ENCODE assay signal across 9 cellular contexts in the genomic region with DNA sequence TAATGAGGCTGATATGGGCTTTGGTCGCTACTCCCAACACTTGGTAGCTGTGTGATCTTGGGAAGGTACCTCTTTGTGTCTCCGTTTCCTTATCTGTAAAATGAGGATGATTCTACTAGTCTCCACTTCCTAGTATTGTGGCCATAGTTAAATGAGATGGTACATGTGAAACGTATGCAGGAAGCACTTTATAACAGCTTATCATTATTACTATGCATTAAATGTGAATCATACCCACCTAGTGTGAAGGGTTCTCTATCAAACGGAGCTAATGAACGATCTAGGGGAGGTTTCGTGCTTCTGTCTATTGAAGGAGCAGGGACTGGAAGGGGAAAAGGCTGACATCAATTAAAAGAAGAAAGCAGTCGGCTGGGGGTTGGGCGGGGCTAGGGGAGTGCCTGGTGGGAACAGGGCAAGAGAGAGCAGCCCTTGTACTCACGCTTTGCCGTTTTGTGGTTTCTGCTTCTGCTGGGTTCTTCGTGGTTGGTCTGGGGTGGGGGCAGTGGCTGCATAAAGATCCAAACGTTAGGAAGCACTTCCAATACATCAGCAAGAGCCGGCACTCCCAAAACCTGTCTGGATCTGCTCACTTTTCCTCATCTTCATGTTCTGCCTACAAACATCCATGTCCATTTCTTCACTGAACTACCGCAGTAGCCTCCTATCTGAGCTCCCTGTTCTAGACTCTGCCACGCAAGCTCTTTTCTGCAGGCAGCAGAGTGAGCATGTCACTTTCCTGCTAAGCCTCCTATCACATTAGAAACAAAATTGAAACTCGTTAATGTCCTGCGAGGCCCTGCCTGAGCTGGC. TPM values are rescaled to one million over a fixed set of nuclear protein-coding genes. Genes with fewer than 3 reads are reported as not detected.
DNase-seq lines count a peak whose midpoint lies in the region; ATAC-seq, FAIRE-seq and TF ChIP-seq lines count a peak whose summit lies in the region.
"Had no signal": no experiment of that assay in that cellular context is flagged by ENCODE, and none has a peak within 500 bp of the region (broad histone marks: within the 10 kb centered on the region; RNA-seq: fewer than 3 reads in every experiment).

No MANE protein-coding gene starts in this region.

- TF ChIP-seq RAD21 in A549 (conservative IDR thresholded peaks at IDR 0.05 in 1 of 2, IDR thresholded peaks at IDR 0.05 in 1 of 2) = no peak

- ATAC-seq in A549 (peak; percentile 14 to 35; a peak in 3 of 6 replicates), HG02970 (IDR thresholded peaks at IDR 0.05; ENCODE audit: low FRiP score, unreplicated experiment) (no peak), HG03159 (IDR thresholded peaks at IDR 0.05; ENCODE audit: unreplicated experiment) (no peak), GM19395 (IDR thresholded peaks at IDR 0.05; ENCODE audit: unreplicated experiment) (no peak), GM19463 (IDR thresholded peaks at IDR 0.05; ENCODE audit: unreplicated experiment) (no peak)
- ATAC-seq in naive thymus-derived CD8-positive, alpha-beta T cell = peak; percentile 41 to 42

- H3K4me1 ChIP-seq in A549 = no peaks in the 10 kb centered on the region

- no peak for FAIRE-seq in A549 (lab: Jason Lieb, UNC)

- no peak overlapping the region for H3K27ac ChIP-seq in A549
- H3K27ac ChIP-seq: epithelial cell of prostate had no signal

- no peak for TF ChIP-seq EP300 in A549 (IDR thresholded peaks at IDR 0.05)

- H3K9me3 ChIP-seq in A549 = no peaks in the 10 kb centered on the region

- no peaks in the 10 kb centered on the region for H3K9me3 Mint-ChIP-seq in naive thymus-derived CD8-positive, alpha-beta T cell

- POLR2A ChIA-PET in A549 (lab: Yijun Ruan, JAX) = no interaction called here
- POLR2A ChIA-PET in naive thymus-derived CD8-positive, alpha-beta T cell (lab: Charles Lee) = interaction anchor here (0.8 to 6.1 kb wide), 22 partner anchors 8 to 71 kb away, joined by 3 to 123 read pairs (median 7); partner anchors contain the start of gene LCP2

- H3K4me1 Mint-ChIP-seq in naive thymus-derived CD8-positive, alpha-beta T cell = peaks cover 54 to 96% (median 93%) of the 10 kb centered on the region in 4 donors

- H3K4me3 Mint-ChIP-seq in naive thymus-derived CD8-positive, alpha-beta T cell = peak overlapping the region; percentile 51 to 86 (median 71)

- DNase-seq in A549 (ENCODE audit: low read depth in 1 of 2, low spot score in 1 of 2) = no peak
- DNase-seq in T follicular helper cell (ENCODE audit: low read depth) = peak; percentile 60
- peak; percentile 44 for DNase-seq in activated effector memory CD4-positive, alpha-beta T cell treated with Interleukin-2 at 50 U/mL for 16 hours
- peak in 8 of 10 donors; percentile 18 to 78 (median 54) for DNase-seq in naive thymus-derived CD8-positive, alpha-beta T cell

- TF ChIP-seq CTCF in A549 (IDR thresholded peaks at IDR 0.05) = no peak

- no peak overlapping the region for H3K4me3 ChIP-seq in A549

- peak overlapping the region; percentile 90 to 99 (median 94) for H3K27ac Mint-ChIP-seq in naive thymus-derived CD8-positive, alpha-beta T cell

- H3K36me3 Mint-ChIP-seq in naive thymus-derived CD8-positive, alpha-beta T cell = peaks cover 7 to 97% (median 58%) of the 10 kb centered on the region in 3 donors

- no peak overlapping the region for H3K4me2 ChIP-seq in A549

- no peak for TF ChIP-seq POLR2A in A549 (IDR thresholded peaks at IDR 0.05; ENCODE audit: low read length)

- WGBS in A549 (ENCODE audit: missing lambda C conversion rate) = 19% methylated on average over 17 of the region's 17 CpGs

- CTCF ChIA-PET in A549 (lab: Yijun Ruan, JAX) = interaction anchor here (0.6 to 4.6 kb wide), 30 partner anchors 8 to 1164 kb away, joined by 3 to 43 read pairs (median 4); no protein-coding TSS in a partner anchor

- no peaks in the 10 kb centered on the region for H3K27me3 Mint-ChIP-seq in naive thymus-derived CD8-positive, alpha-beta T cell

TF ChIP-seq in A549, 52 proteins besides CTCF, POLR2A, EP300 and RAD21:
- TF ChIP-seq FOSL2 (IDR thresholded peaks at IDR 0.05) = no peak
- no peak for TF ChIP-seq FOSL2 (CRISPR knock-in tag; IDR thresholded peaks at IDR 0.05)
- TF ChIP-seq NPAS2 (CRISPR knock-in tag; IDR thresholded peaks at IDR 0.05; ENCODE audit: borderline replicate concordance) = no peak

RNA-seq across cellular contexts. Expression of gene LCP2, which starts 30.8 kb away (rescaled TPM):
- polyA plus RNA-seq in A549 (2011; rRNA removed) = not detected in 2 replicates
- not detected in 2 replicates for polyA plus RNA-seq in A549 (2012; cell fraction: cytosol; rRNA removed)
- not detected in 2 replicates for polyA plus RNA-seq in A549 (2012; cell fraction: nucleus; rRNA removed)
- polyA plus RNA-seq in A549 (2017; fragmentation: RNase III; extraction: RNeasy Plus Mini Kit Qiagen cat#74134 plus additional on column Dnase treatment) = not detected in 3 replicates
- polyA minus RNA-seq in A549 (2011; rRNA and poly(A)+ RNA removed) = not detected in 2 replicates
- 100 to 1,000 TPM; 299 to 311 TPM for total RNA-seq in naive thymus-derived CD8-positive, alpha-beta T cell
- 100 to 1,000 TPM; 119 to 227 (median 198) TPM for polyA plus RNA-seq in naive thymus-derived CD8-positive, alpha-beta T cell

RNA-seq across cellular contexts. Expression of gene C5orf58, which starts 34.0 kb away (rescaled TPM):
- polyA plus RNA-seq in A549 (2011; rRNA removed) (not detected in 2 replicates), A549 (2017; fragmentation: RNase III; extraction: RNeasy Plus Mini Kit Qiagen cat#74134 plus additional on column Dnase treatment) (not detected in 3 replicates)
- polyA plus RNA-seq in A549 (2012; cell fraction: cytosol; rRNA removed) = not detected in 2 replicates
- 0.06 TPM in 1 of 2 replicates, not detected in the other for polyA plus RNA-seq in A549 (2012; cell fraction: nucleus; rRNA removed)
- not detected in 2 replicates for polyA minus RNA-seq in A549 (2011; rRNA and poly(A)+ RNA removed)
- total RNA-seq in naive thymus-derived CD8-positive, alpha-beta T cell = not detected
- polyA plus RNA-seq in naive thymus-derived CD8-positive, alpha-beta T cell = 1 to 10 TPM in 2 of 3 donors, under 1 TPM in 1; 0.76 to 1.8 (median 1.1) TPM

Comparison
In these comparisons a context has a peak if more than half of its experiments do, and no peak if none do; other contexts are left out.
1. ATAC-seq: peak in A549 (2 of 2) and naive thymus-derived CD8-positive, alpha-beta T cell (2 of 2); none in HG02970 (single experiment), HG03159 (single experiment), GM19395 (single experiment) and GM19463 (single experiment).
2. DNase-seq: peak in T follicular helper cell (single experiment), activated effector memory CD4-positive, alpha-beta T cell treated with Interleukin-2 at 50 U/mL for 16 hours (single experiment) and naive thymus-derived CD8-positive, alpha-beta T cell (8 of 10); none in A549 (0 of 2).
3. RNA of gene LCP2, which starts 30.8 kb away (polyA plus RNA-seq): 119 to 227 TPM in naive thymus-derived CD8-positive, alpha-beta T cell; not detected in A549; every median in the first group is over 100 times any median in the second.